In genomic region chr12:109404841-109405240, GRCh38 we compare ENCODE assay signal across 7 cellular contexts. TPM values are rescaled to one million over a fixed set of nuclear protein-coding genes. Genes with fewer than 3 reads are reported as not detected.
"Had no signal": no experiment of that assay in that cellular context is flagged by ENCODE, and none has a peak within 500 bp of the region (broad histone marks: within the 10 kb centered on the region; RNA-seq: fewer than 3 reads in every experiment).

No MANE protein-coding gene starts in this region.

RNA-seq across cellular contexts. Expression of gene MYO1H, which starts 57.1 kb away (rescaled TPM):
- total RNA-seq: stomach, thoracic aorta, transverse colon, ureter, urinary bladder, uterus, vagina had no signal
- polyA plus RNA-seq: urinary bladder had no signal
